Comparison of ENCODE assay signal across 27 cellular contexts in genomic region chr7:17700138-17700537, GRCh38.
"Had no signal": no experiment of that assay in that cellular context is flagged by ENCODE, and none has a peak within 500 bp of the region (broad histone marks: within the 10 kb centered on the region; RNA-seq: fewer than 3 reads in every experiment).

No MANE protein-coding gene starts in this region.

- H3K27ac ChIP-seq: stomach, suprapubic skin, testis, thoracic aorta, thyroid gland, tibial artery, tibial nerve, transverse colon, upper lobe of left lung, upper lobe of right lung, uterus, vagina had no signal

- H3K9me3 ChIP-seq: suprapubic skin, testis, thyroid gland had no signal

- ATAC-seq: stimulated activated effector memory CD8-positive, alpha-beta T cell treated with anti-CD3 and anti-CD28 coated beads, Interleukin-12 subunit alpha, Interleukin-12 subunit beta, amount 100 ng/mL, for 72 hours; stimulated activated memory B cell treated with anti-CD40 and anti-IgM and Interleukin-4, amounts not matched to agents 10 μg/mL and 1 μg/mL and 100 μg/mL, for 72 hours; stimulated activated naive B cell treated with anti-CD40 and anti-IgM and Interleukin-4, amounts not matched to agents 10 μg/mL and 1 μg/mL and 100 μg/mL, for 72 hours; stimulated activated naive CD8-positive, alpha-beta T cell treated with anti-CD3 and anti-CD28 coated beads, Interleukin-15, amount 100 ng/mL, for 72 hours; stimulated activated naive CD8-positive, alpha-beta T cell treated with anti-CD3 and anti-CD28 coated beads, Interleukin-15, Interleukin-2, amounts not matched to agents 100 U/mL and 50 U/mL, for 24 hours; upper lobe of right lung had no signal

- FAIRE-seq: urothelium cell line had no signal

- H3K36me3 ChIP-seq: stomach, suprapubic skin, thoracic aorta, thyroid gland, tibial artery, tibial nerve, transverse colon, upper lobe of left lung, upper lobe of right lung, uterus, vagina had no signal

- H3K4me3 ChIP-seq: stomach, suprapubic skin, testis, thoracic aorta, thyroid gland, tibial artery, tibial nerve, transverse colon, upper lobe of left lung, upper lobe of right lung, uterus, vagina had no signal

- DNase-seq: stimulated activated CD4-positive, alpha-beta T cell treated with anti-CD3 and anti-CD28 coated beads, Interleukin-2, amount 100 ng/mL, for 48 hours; stimulated activated CD4-positive, alpha-beta T cell treated with anti-CD3 and anti-CD28 coated beads, Interleukin-4, amount 100 ng/mL, for 1 hour; stimulated activated CD4-positive, alpha-beta T cell treated with anti-CD3 and anti-CD28 coated beads, Interleukin-4, amount 100 ng/mL, for 24 hours; stimulated activated CD4-positive, alpha-beta T cell treated with anti-CD3 and anti-CD28 coated beads, Interleukin-4, amount 100 ng/mL, for 4 hours; stimulated activated CD8-positive, alpha-beta memory T cell treated with anti-CD3 and anti-CD28 coated beads, Interleukin-4, amount 100 ng/mL, for 48 hours; stimulated activated naive B cell treated with anti-CD40 and anti-IgM and Interleukin-4, amounts not matched to agents 10 μg/mL and 1 μg/mL and 100 μg/mL, for 72 hours; stimulated activated naive CD4-positive, alpha-beta T cell; stimulated activated naive CD4-positive, alpha-beta T cell treated with Interleukin-2 at 50 U/mL for 16 hours; stimulated activated naive CD8-positive, alpha-beta T cell treated with anti-CD3 and anti-CD28 coated beads, Interleukin-15, amount 100 ng/mL, for 72 hours; stimulated activated naive CD8-positive, alpha-beta T cell treated with anti-CD3 and anti-CD28 coated beads, Interleukin-15, Interleukin-2, amounts not matched to agents 100 U/mL and 50 U/mL, for 24 hours; stomach; substantia nigra; testis; thyroid gland; tibial artery; transverse colon; trophoblast cell; upper lobe of left lung; upper lobe of right lung; uterus had no signal

- H3K4me1 ChIP-seq: testis, thyroid gland, tibial artery, uterus, vagina had no signal

- H3K27me3 ChIP-seq: stomach, suprapubic skin, testis, thyroid gland, tibial artery, tibial nerve, transverse colon, upper lobe of left lung, upper lobe of right lung, uterus, vagina had no signal
